ENCODE assay signal across 14 cellular contexts in the genomic region with DNA sequence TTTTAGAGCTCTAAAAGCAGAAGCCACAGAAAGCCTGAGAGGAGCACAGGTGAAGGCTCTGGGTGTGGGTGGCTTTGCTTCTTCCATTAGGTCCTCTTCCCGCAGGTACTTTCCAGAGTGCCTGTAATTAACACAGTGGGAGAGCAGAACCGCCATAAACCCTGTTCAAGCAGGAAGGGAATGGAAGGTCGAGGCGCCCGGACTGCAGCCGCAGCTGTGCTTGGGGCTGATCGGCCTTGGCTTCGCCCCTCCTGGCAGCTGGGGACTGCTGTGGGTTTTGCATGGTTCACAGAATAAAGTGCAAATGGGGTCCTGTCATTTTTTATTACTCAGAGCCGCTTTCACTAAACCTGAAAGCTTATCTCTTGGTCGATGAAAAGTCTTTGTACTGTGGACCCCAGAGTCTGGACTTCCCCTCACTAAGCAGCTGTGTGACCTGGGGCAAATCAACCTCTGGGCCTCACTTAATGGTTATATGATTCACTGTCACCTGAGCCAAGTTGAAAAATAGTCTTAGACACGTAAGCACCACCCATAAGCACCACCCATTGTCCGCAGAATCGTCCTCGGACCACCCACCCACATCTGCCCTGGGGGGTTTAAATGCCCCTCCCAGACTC.
DNase-seq lines count a peak whose midpoint lies in the region; ATAC-seq and TF ChIP-seq lines count a peak whose summit lies in the region.
"Had no signal": no experiment of that assay in that cellular context is flagged by ENCODE, and none has a peak within 500 bp of the region (broad histone marks: within the 10 kb centered on the region; RNA-seq: fewer than 3 reads in every experiment).

No MANE protein-coding gene starts in this region.

- no peaks in the 10 kb centered on the region for H3K4me1 ChIP-seq in left ventricle myocardium inferior

- H3K9me3 Mint-ChIP-seq in memory B cell (no peaks in the 10 kb centered on the region), CD14-positive monocyte (peaks cover 6 to 20% (median 9%) of the 10 kb centered on the region in 7 donors)
- H3K9me3 Mint-ChIP-seq: T-cell had no signal

- H3K4me1 Mint-ChIP-seq in memory B cell (peaks cover 4% of the 10 kb centered on the region), CD14-positive monocyte (no peaks in the 10 kb centered on the region)
- H3K4me1 Mint-ChIP-seq: T-cell had no signal

- H3K4me3 Mint-ChIP-seq in memory B cell (peak overlapping the region; percentile 59), CD14-positive monocyte (no peak overlapping the region)
- H3K4me3 Mint-ChIP-seq: T-cell had no signal

- TF ChIP-seq CTCF in GM06990 (IDR thresholded peaks at IDR 0.05; ENCODE audit: insufficient read depth, low read length, poor library complexity, severe bottlenecking) (no peak), left ventricle myocardium inferior (IDR thresholded peaks at IDR 0.05; ENCODE audit: borderline replicate concordance) (no peak), CD14-positive monocyte (IDR thresholded peaks at IDR 0.05) (no peak)

- H3K36me3 ChIP-seq in GM06990 (ENCODE audit: control insufficient read depth, insufficient read depth, low read length) (no peaks in the 10 kb centered on the region), left ventricle myocardium inferior (no peaks in the 10 kb centered on the region)
- H3K36me3 ChIP-seq: BE2C had no signal

- H3K27ac ChIP-seq in left ventricle myocardium inferior (replicated peaks) = no peak overlapping the region

- intact Hi-C loops in left ventricle myocardium inferior (cut with micrococcal nuclease) = no loop called here
- intact Hi-C loops in CD14-positive monocyte (cut with micrococcal nuclease) = no loop called here

- H3K27me3 ChIP-seq in GM06990 (replicated peaks; ENCODE audit: control insufficient read depth, insufficient read depth, low read length) (no peaks in the 10 kb centered on the region), left ventricle myocardium inferior (ENCODE audit: low read depth) (peaks cover 8% of the 10 kb centered on the region)
- H3K27me3 ChIP-seq: BE2C had no signal

- DNase-seq in GM06990 (ENCODE audit: extremely low read depth, insufficient read length) (peak; percentile 60), NCI-H2107 (lab: John Stamatoyannopoulos, UW) (peak; percentile 19), memory B cell (ENCODE audit: low spot score in 2 of 2) (no peak), left ventricle myocardium inferior (no peak), H4 (ENCODE audit: low spot score) (no peak), CD14-positive monocyte (ENCODE audit: low spot score) (no peak)
- DNase-seq: BE2C; H7; hippocampal formation; NCI-H226; stimulated activated CD4-positive, alpha-beta T cell treated with anti-CD3 and anti-CD28 coated beads, Interleukin-1b, Interleukin-23, amount 100 ng/mL, for 48 hours; T-cell had no signal

- no peaks in the 10 kb centered on the region for H3K36me3 Mint-ChIP-seq in memory B cell
- no peaks in the 10 kb centered on the region for H3K36me3 Mint-ChIP-seq in CD14-positive monocyte
- H3K36me3 Mint-ChIP-seq: T-cell had no signal

- peaks cover 9% of the 10 kb centered on the region for H3K9me3 ChIP-seq in left ventricle myocardium inferior (replicated peaks)
- H3K9me3 ChIP-seq: BE2C had no signal

- H3K27me3 Mint-ChIP-seq in memory B cell (peaks cover 8% of the 10 kb centered on the region), CD14-positive monocyte (ENCODE audit: low read depth in 3 of 3) (peaks cover 2 to 10% (median 8%) of the 10 kb centered on the region in 3 donors)

- ATAC-seq in GM21529 (IDR thresholded peaks at IDR 0.05; ENCODE audit: unreplicated experiment) (peak; percentile 88), memory B cell (ENCODE audit: low read depth) (peak; percentile 72), HG02973 (IDR thresholded peaks at IDR 0.05; ENCODE audit: unreplicated experiment) (no peak)
- ATAC-seq: T-cell had no signal

- peak overlapping the region; percentile 15 for H3K4me3 ChIP-seq in GM06990 (replicated peaks; ENCODE audit: low read depth, low read length)
- H3K4me3 ChIP-seq in left ventricle myocardium inferior = no peak overlapping the region

- no peak overlapping the region for H3K27ac Mint-ChIP-seq in memory B cell
- H3K27ac Mint-ChIP-seq in CD14-positive monocyte = no peak overlapping the region
- H3K27ac Mint-ChIP-seq: T-cell had no signal

Comparison
In these comparisons a context has a peak if more than half of its experiments do, and no peak if none do; other contexts are left out.
1. DNase-seq: peak in GM06990 (single experiment) and NCI-H2107 (single experiment); none in memory B cell (0 of 2), left ventricle myocardium inferior (single experiment), H4 (single experiment) and CD14-positive monocyte (single experiment).